In genomic region chr1:153288634-153289275, GRCh38 we compare ENCODE assay signal across 8 cellular contexts. TPM values are rescaled to one million over a fixed set of nuclear protein-coding genes. Genes with fewer than 3 reads are reported as not detected.
DNase-seq lines count a peak whose midpoint lies in the region; ATAC-seq and TF ChIP-seq lines count a peak whose summit lies in the region.

No MANE protein-coding gene starts in this region.

- no TSS peak for BruUV-seq in PC-9 (replicated peaks; lab: Mats Ljungman, UMichigan)

- no peak overlapping the region for H3K4me2 ChIP-seq in PC-9

- no peak overlapping the region for H3K27ac ChIP-seq in right atrium auricular region
- no peak overlapping the region for H3K27ac ChIP-seq in PC-9

- POLR2A ChIA-PET in PC-9 (lab: Charles Lee; ENCODE audit: unreplicated experiment) = no interaction called here

- ATAC-seq in Right ventricle myocardium inferior = no peak
- no peak for ATAC-seq in HG02623 (IDR thresholded peaks at IDR 0.05; ENCODE audit: unreplicated experiment)

- no peaks in the 10 kb centered on the region for H3F3A ChIP-seq in PC-9 (ENCODE audit: insufficient read depth, low read depth)

- no peak overlapping the region for H2AFZ ChIP-seq in PC-9

- CTCF ChIA-PET in PC-9 (lab: Charles Lee) = no interaction called here

- H3K9me2 ChIP-seq in PC-9 (ENCODE audit: insufficient read depth) = no peaks in the 10 kb centered on the region; the same call in 1 of the 2 replicates

- no peaks in the 10 kb centered on the region for H3K27me3 ChIP-seq in right atrium auricular region
- 0 out of 2 replicates have a peak, but pooled peaks cover 5% of the 10 kb centered on the region for H3K27me3 ChIP-seq in PC-9 (ENCODE audit: insufficient read depth, low read depth)

- H3K9me3 ChIP-seq in right atrium auricular region = no peaks in the 10 kb centered on the region
- no peaks in the 10 kb centered on the region for H3K9me3 ChIP-seq in PC-9 (ENCODE audit: insufficient read depth, low read depth)

- TF ChIP-seq CTCF in right atrium auricular region (IDR thresholded peaks at IDR 0.05) = no peak
- peak; percentile 61 for TF ChIP-seq CTCF in PC-9 (conservative IDR thresholded peaks at IDR 0.05)
- peak; percentile 29 for TF ChIP-seq CTCF in fibroblast of pulmonary artery (IDR thresholded peaks at IDR 0.05; ENCODE audit: low read length, missing control alignments)

- H3K4me3 ChIP-seq in right atrium auricular region (no peak overlapping the region), PC-9 (no peak overlapping the region), fibroblast of pulmonary artery (replicated peaks; ENCODE audit: low read depth, low read length) (no peak overlapping the region)

- no peaks in the 10 kb centered on the region for H4K20me1 ChIP-seq in PC-9 (ENCODE audit: insufficient read depth)

- H3K36me3 ChIP-seq in right atrium auricular region (no peaks in the 10 kb centered on the region), PC-9 (ENCODE audit: low read depth) (no peaks in the 10 kb centered on the region)

- intact Hi-C loops in Right ventricle myocardium inferior (cut with DNase I) = no loop called here
- intact Hi-C loops in PC-9 (cut with micrococcal nuclease; ENCODE audit: unreplicated experiment) = no loop called here

- H3K4me1 ChIP-seq in right atrium auricular region = no peaks in the 10 kb centered on the region
- H3K4me1 ChIP-seq in PC-9 (replicated peaks; ENCODE audit: insufficient read depth) = 0 out of 2 replicates have a peak, but pooled peaks cover 6% of the 10 kb centered on the region

- peak; percentile 43 for DNase-seq in right atrium auricular region (ENCODE audit: low spot score)
- DNase-seq in Right ventricle myocardium inferior (ENCODE audit: missing footprints) = no peak
- peak in 1 of 2 experiments; percentile 33 for DNase-seq in PC-9
- no peak for DNase-seq in fibroblast of pulmonary artery (ENCODE audit: low read depth)
- DNase-seq in NOMO-1 treated with DMSO at 0.1 percent for 48 hours (lab: John Stamatoyannopoulos, UW; ENCODE audit: unreplicated experiment) = no peak
- DNase-seq in NCI-H774 (lab: John Stamatoyannopoulos, UW) = no peak
- DNase-seq in dedifferentiated amniotic fluid mesenchymal stem cell (ENCODE audit: extremely low spot score) = no peak

- H3K79me2 ChIP-seq in PC-9 (ENCODE audit: low read depth) = no peaks in the 10 kb centered on the region

RNA-seq across cellular contexts. Expression of gene PGLYRP3, which starts 24.0 kb away (rescaled TPM):
- total RNA-seq in right atrium auricular region (not detected), Right ventricle myocardium inferior (not detected), PC-9 (2021) (not detected in 2 replicates)

RNA-seq across cellular contexts. Expression of gene LORICRIN, which starts 29.3 kb away (rescaled TPM):
- not detected for total RNA-seq in right atrium auricular region
- total RNA-seq in Right ventricle myocardium inferior = not detected
- not detected in 2 replicates for total RNA-seq in PC-9 (2021)

RNA-seq across cellular contexts. Expression of gene PGLYRP4, which starts 59.9 kb away (rescaled TPM):
- total RNA-seq in right atrium auricular region (not detected), Right ventricle myocardium inferior (not detected), PC-9 (2021) (not detected in 2 replicates)

Comparison
In these comparisons a context has a peak if more than half of its experiments do, and no peak if none do; other contexts are left out.
1. CTCF ChIP-seq: peak in PC-9 (single experiment) and fibroblast of pulmonary artery (single experiment); none in right atrium auricular region (0 of 2).